In genomic region chr6:131852200-131852599, GRCh38 we compare ENCODE assay signal across 5 cellular contexts.
"Had no signal": no experiment of that assay in that cellular context is flagged by ENCODE, and none has a peak within 500 bp of the region (broad histone marks: within the 10 kb centered on the region; RNA-seq: fewer than 3 reads in every experiment).

No MANE protein-coding gene starts in this region.

- ATAC-seq: K562 had no signal

- FAIRE-seq: HTR-8/SVneo, K562 had no signal

- H3K27ac ChIP-seq: HL-60 had no signal

- H3K4me3 ChIP-seq: K562 had no signal

- DNase-seq: IMR-90, KBM-7 had no signal
